16 cellular contexts compared by ENCODE assay signal in genomic region chr1:3904843-3905185, GRCh38. TPM values are rescaled to one million over a fixed set of nuclear protein-coding genes. Genes with fewer than 3 reads are reported as not detected.
DNase-seq lines count a peak whose midpoint lies in the region; ATAC-seq and TF ChIP-seq lines count a peak whose summit lies in the region.
"Had no signal": no experiment of that assay in that cellular context is flagged by ENCODE, and none has a peak within 500 bp of the region (broad histone marks: within the 10 kb centered on the region; RNA-seq: fewer than 3 reads in every experiment).

No MANE protein-coding gene starts in this region.

- H3K36me3 Mint-ChIP-seq in CD4-positive, alpha-beta T cell (ENCODE audit: low read depth) = peaks cover 9% of the 10 kb centered on the region
- H3K36me3 Mint-ChIP-seq in T-cell = no peaks in the 10 kb centered on the region
- no peaks in the 10 kb centered on the region for H3K36me3 Mint-ChIP-seq in neural progenitor cell

- H4K20me1 ChIP-seq in BLaER1 (no peaks in the 10 kb centered on the region), neural progenitor cell (ENCODE audit: low read depth) (no peaks in the 10 kb centered on the region)

- H3K4me3 Mint-ChIP-seq in CD4-positive, alpha-beta T cell = no peak overlapping the region
- H3K4me3 Mint-ChIP-seq in T-cell (no peak overlapping the region), neural progenitor cell (no peak overlapping the region)

- TF ChIP-seq CTCF in CD4-positive, alpha-beta T cell (IDR thresholded peaks at IDR 0.05) = no peak
- TF ChIP-seq CTCF in neural progenitor cell (IDR thresholded peaks at IDR 0.05) = no peak

- no peak overlapping the region for H3K9ac ChIP-seq in BLaER1
- H3K9ac ChIP-seq in neural progenitor cell = no peak overlapping the region

- H3K36me3 ChIP-seq in BLaER1 (no peaks in the 10 kb centered on the region), neural progenitor cell (no peaks in the 10 kb centered on the region)
- H3K36me3 ChIP-seq: BE2C had no signal

- no peaks in the 10 kb centered on the region for H3K27me3 ChIP-seq in BLaER1
- H3K27me3 ChIP-seq in CD4-positive, alpha-beta T cell (ENCODE audit: control insufficient read depth, insufficient read depth, low read length) = no peaks in the 10 kb centered on the region
- no peaks in the 10 kb centered on the region for H3K27me3 ChIP-seq in neural progenitor cell
- H3K27me3 ChIP-seq: BE2C had no signal

- CTCF ChIA-PET in CD4-positive, alpha-beta T cell (lab: Charles Lee) = no interaction called here
- CTCF ChIA-PET in T-cell (lab: Charles Lee) = no interaction called here

- H3K4me3 ChIP-seq in BLaER1 = no peak overlapping the region
- H3K4me3 ChIP-seq in neural progenitor cell = no peak overlapping the region

- DNase-seq in CD4-positive, alpha-beta T cell = no peak
- DNase-seq in T-cell (no peak), neural progenitor cell (ENCODE audit: low spot score) (no peak), epidermal melanocyte (ENCODE audit: insufficient read length, low spot score) (no peak)
- DNase-seq in stimulated activated CD4-positive, alpha-beta T cell treated with anti-CD3 and anti-CD28 coated beads, Interleukin-2, amount 100 ng/mL, for 48 hours = no peak
- DNase-seq: BE2C; HCEC 1CT; IMR-90; NCI-H146; NCI-H2081 treated with DMSO at 0.1 percent for 48 hours; NCI-H226; NCI-H526; NK-92 treated with Interleukin-12 subunit alpha and Interleukin-12 subunit beta, amount 100 ng/mL, for 24 hours; PC-3 had no signal

- no peak for ATAC-seq in CD4-positive, alpha-beta T cell (ENCODE audit: poor library complexity)
- no peak for ATAC-seq in T-cell (replicated peaks in 1 of 4)
- ATAC-seq in GM18870 (IDR thresholded peaks at IDR 0.05; ENCODE audit: unreplicated experiment) = no peak
- ATAC-seq: PC-3 had no signal

- POLR2A ChIA-PET in CD4-positive, alpha-beta T cell (lab: Charles Lee) = interaction anchor here (2.2 kb wide), 1 partner anchor 48 kb away, joined by 8 read pairs; the partner anchor contains the start of genes CEP104 and DFFB
- POLR2A ChIA-PET in T-cell (lab: Charles Lee) = no interaction called here

- no peaks in the 10 kb centered on the region for H3K27me3 Mint-ChIP-seq in CD4-positive, alpha-beta T cell
- H3K27me3 Mint-ChIP-seq in T-cell (peaks cover 0 to under 1% of the 10 kb centered on the region in 2 donors), neural progenitor cell (ENCODE audit: insufficient read depth, low read depth) (peaks cover 21% of the 10 kb centered on the region)

- H2AFZ ChIP-seq in neural progenitor cell (replicated peaks) = no peak overlapping the region

- intact Hi-C loops in CD4-positive, alpha-beta T cell (cut with DNase I, micrococcal nuclease) = loop anchor here in 1 of 2 experiments (5.0 to 10.0 kb wide), 2 partner anchors 280 to 1648 kb away; partner anchors contain the start of gene TPRG1L

- no peaks in the 10 kb centered on the region for H3K9me3 Mint-ChIP-seq in CD4-positive, alpha-beta T cell
- H3K9me3 Mint-ChIP-seq in T-cell (no peaks in the 10 kb centered on the region), neural progenitor cell (peaks cover 2% of the 10 kb centered on the region)

- peaks cover under 1% of the 10 kb centered on the region for H3K79me2 ChIP-seq in neural progenitor cell (ENCODE audit: low read depth)

- peak overlapping the region; percentile 97 for H3K4me2 ChIP-seq in BLaER1
- H3K4me2 ChIP-seq in neural progenitor cell = no peak overlapping the region

- H3F3A ChIP-seq in neural progenitor cell (ENCODE audit: low read depth) = peaks cover 6% of the 10 kb centered on the region

- peak overlapping the region; percentile 67 for H3K27ac ChIP-seq in BLaER1
- no peak overlapping the region for H3K27ac ChIP-seq in CD4-positive, alpha-beta T cell (ENCODE audit: low read depth, low read length)
- no peak overlapping the region for H3K27ac ChIP-seq in neural progenitor cell

- H3K27ac Mint-ChIP-seq in CD4-positive, alpha-beta T cell = peak overlapping the region; percentile 44
- H3K27ac Mint-ChIP-seq in T-cell (peak overlapping the region; percentile 27 to 73), neural progenitor cell (peak overlapping the region; percentile 72)

- peaks cover 39% of the 10 kb centered on the region for H3K4me1 Mint-ChIP-seq in CD4-positive, alpha-beta T cell (ENCODE audit: low read depth)
- peaks cover 28 to 40% (median 34%) of the 10 kb centered on the region in 3 donors for H3K4me1 Mint-ChIP-seq in T-cell
- peaks cover 53% of the 10 kb centered on the region for H3K4me1 Mint-ChIP-seq in neural progenitor cell

- H3K4me1 ChIP-seq in BLaER1 (peaks cover 85% of the 10 kb centered on the region), neural progenitor cell (peaks cover 13% of the 10 kb centered on the region)
- H3K4me1 ChIP-seq: BE2C had no signal

- H3K9me3 ChIP-seq in BLaER1 = no peaks in the 10 kb centered on the region
- no peaks in the 10 kb centered on the region for H3K9me3 ChIP-seq in CD4-positive, alpha-beta T cell (ENCODE audit: control insufficient read depth, low read length)
- H3K9me3 ChIP-seq in neural progenitor cell (ENCODE audit: low read depth) = no peaks in the 10 kb centered on the region
- H3K9me3 ChIP-seq: BE2C had no signal

RNA-seq across cellular contexts. Expression of gene C1orf174, which starts 4.7 kb away (rescaled TPM):
- 10 to 100 TPM; 16.8 to 18.5 TPM for total RNA-seq in CD4-positive, alpha-beta T cell
- 10 to 100 TPM; 15.7 to 34.7 (median 33.4) TPM for total RNA-seq in T-cell
- total RNA-seq in neural progenitor cell (ENCODE audit: low replicate concordance) = 31.3 and 36.5 TPM in 2 replicates

RNA-seq across cellular contexts. Expression of gene DFFB, which starts 47.5 kb away (rescaled TPM):
- total RNA-seq in CD4-positive, alpha-beta T cell = 1 to 10 TPM; 6.7 to 6.8 TPM
- 10 to 100 TPM; 14.9 to 24.1 (median 18.5) TPM for total RNA-seq in T-cell
- 4.8 and 9.0 TPM in 2 replicates for total RNA-seq in neural progenitor cell (ENCODE audit: low replicate concordance)

RNA-seq across cellular contexts. Expression of gene CEP104, which starts 47.8 kb away (rescaled TPM):
- 10 to 100 TPM; 16.6 to 20.5 TPM for total RNA-seq in CD4-positive, alpha-beta T cell
- total RNA-seq in T-cell = 10 to 100 TPM; 39.9 to 64.7 (median 58.5) TPM
- total RNA-seq in neural progenitor cell (ENCODE audit: low replicate concordance) = 12.9 and 13.2 TPM in 2 replicates
